ENCODE assay signal across 10 cellular contexts in genomic region chr20:35166242-35166830, GRCh38. TPM values are rescaled to one million over a fixed set of nuclear protein-coding genes. Genes with fewer than 3 reads are reported as not detected.
DNase-seq lines count a peak whose midpoint lies in the region; ATAC-seq and TF ChIP-seq lines count a peak whose summit lies in the region.
"Had no signal": no experiment of that assay in that cellular context is flagged by ENCODE, and none has a peak within 500 bp of the region (broad histone marks: within the 10 kb centered on the region; RNA-seq: fewer than 3 reads in every experiment).

No MANE protein-coding gene starts in this region.

- H3K9me3 ChIP-seq in right lobe of liver (no peaks in the 10 kb centered on the region), tibial artery (no peaks in the 10 kb centered on the region)

- H3K27me3 Mint-ChIP-seq in natural killer cell (ENCODE audit: low read depth in 2 of 2): no peaks in the 10 kb centered on the region
- H3K27me3 Mint-ChIP-seq: activated naive CD8-positive, alpha-beta T cell had no signal

- TF ChIP-seq POLR2A in right lobe of liver (IDR thresholded peaks at IDR 0.05): no peak

- H3K36me3 Mint-ChIP-seq in natural killer cell: no peaks in the 10 kb centered on the region

- H3K9me3 Mint-ChIP-seq in natural killer cell: no peaks in the 10 kb centered on the region

- TF ChIP-seq CTCF in right lobe of liver (IDR thresholded peaks at IDR 0.05) (no peak), tibial artery (IDR thresholded peaks at IDR 0.05) (no peak), natural killer cell (IDR thresholded peaks at IDR 0.05) (no peak)

- no peak overlapping the region for H3K27ac Mint-ChIP-seq in natural killer cell
- H3K27ac Mint-ChIP-seq: activated naive CD8-positive, alpha-beta T cell had no signal

- peaks cover 0 to 13% (median 5%) of the 10 kb centered on the region in 4 donors for H3K4me1 ChIP-seq in right lobe of liver
- H3K4me1 ChIP-seq in tibial artery: peaks cover 0 to 2% (median 0%) of the 10 kb centered on the region in 4 donors

- intact Hi-C loops in right lobe of liver (cut with DNase I) (no loop called here), tibial artery (cut with DNase I; ENCODE audit: low total_unique reads) (no loop called here), natural killer cell (cut with micrococcal nuclease) (no loop called here)

- no peak overlapping the region for H3K4me3 Mint-ChIP-seq in natural killer cell
- H3K4me3 Mint-ChIP-seq: activated naive CD8-positive, alpha-beta T cell had no signal

- no peaks in the 10 kb centered on the region for H3K36me3 ChIP-seq in right lobe of liver
- peaks cover 0 to 2% (median 0%) of the 10 kb centered on the region in 3 donors for H3K36me3 ChIP-seq in tibial artery

- 20% methylated on average over 5 of the region's 5 CpGs for WGBS in right lobe of liver (ENCODE audit: insufficient coverage, low coverage, low lambda C conversion rate, missing lambda C conversion rate)

- ATAC-seq in right lobe of liver: peak; percentile 96 to 97 (median 96)
- ATAC-seq in natural killer cell: no peak
- ATAC-seq in GM21447 (IDR thresholded peaks at IDR 0.05; ENCODE audit: unreplicated experiment): no peak

- H3K4me3 ChIP-seq in right lobe of liver (no peak overlapping the region), tibial artery (no peak overlapping the region)
- H3K4me3 ChIP-seq: GM23248 had no signal

- H3K27me3 ChIP-seq in right lobe of liver (no peaks in the 10 kb centered on the region), tibial artery (no peaks in the 10 kb centered on the region)

- peaks cover 17% of the 10 kb centered on the region in 2 donors for H3K4me1 Mint-ChIP-seq in natural killer cell

- H3K27ac ChIP-seq in right lobe of liver (peak overlapping the region in 1 of 3 donors; percentile 13), tibial artery (no peak overlapping the region)
- H3K27ac ChIP-seq: GM23248 had no signal

- DNase-seq in M059J (ENCODE audit: low read depth) (peak; percentile 12), cerebellar nuclear complex (lab: John Stamatoyannopoulos, UW) (peak; percentile 37 to 40), right lobe of liver (peak; percentile 58 to 78 (median 75)), tibial artery (peak; percentile 54 to 73), natural killer cell (no peak), NCI-H1436 (lab: John Stamatoyannopoulos, UW) (no peak)
- DNase-seq: GM23248, NCI-H1048 had no signal

RNA-seq across cellular contexts. Expression of gene PROCR, which starts 5.5 kb away (rescaled TPM):
- total RNA-seq in M059J (2014; rRNA removed; shearing (Covaris generic)): 58.9 and 60.0 TPM in 2 replicates
- total RNA-seq in right lobe of liver: 10 to 100 TPM in 1 of 6 experiments, 1 to 10 TPM in 5; 1.4 to 11.0 (median 2.6) TPM
- total RNA-seq in natural killer cell: 1 to 10 TPM; 6.4 to 9.3 (median 6.4) TPM

RNA-seq across cellular contexts. Expression of gene EDEM2, which starts 19.2 kb away (rescaled TPM):
- 54.5 and 80.3 TPM in 2 replicates for total RNA-seq in M059J (2014; rRNA removed; shearing (Covaris generic))
- 10 to 100 TPM; 20.1 to 28.0 (median 23.9) TPM for total RNA-seq in right lobe of liver
- total RNA-seq in natural killer cell: 10 to 100 TPM; 20.0 to 27.4 (median 25.3) TPM

Comparison
In these comparisons a context has a peak if more than half of its experiments do, and no peak if none do; other contexts are left out.
1. DNase-seq: peak in M059J (single experiment), cerebellar nuclear complex (2 of 2), right lobe of liver (3 of 3) and tibial artery (2 of 2); none in natural killer cell (single experiment) and NCI-H1436 (single experiment).
2. ATAC-seq: peak in right lobe of liver (4 of 4); none in natural killer cell (0 of 3) and GM21447 (single experiment).